ENCODE assay signal across 23 cellular contexts in genomic region chr11:68369756-68370155, GRCh38. TPM values are rescaled to one million over a fixed set of nuclear protein-coding genes. Genes with fewer than 3 reads are reported as not detected.
DNase-seq lines count a peak whose midpoint lies in the region; ATAC-seq and TF ChIP-seq lines count a peak whose summit lies in the region.
"Had no signal": no experiment of that assay in that cellular context is flagged by ENCODE, and none has a peak within 500 bp of the region (broad histone marks: within the 10 kb centered on the region; RNA-seq: fewer than 3 reads in every experiment).

No MANE protein-coding gene starts in this region.

- H3K9ac ChIP-seq in trophoblast cell (ENCODE audit: low read length) = no peak overlapping the region

- H3K14ac ChIP-seq in trophoblast cell (ENCODE audit: low read length) = no peak overlapping the region

- intact Hi-C loops in esophagus muscularis mucosa (cut with DNase I) = no loop called here

- peak overlapping the region; percentile 23 for H2BK12ac ChIP-seq in trophoblast cell (ENCODE audit: low read length)

- H2BK5ac ChIP-seq in trophoblast cell (ENCODE audit: low read depth, low read length, poor library complexity) = no peak overlapping the region

- H3K18ac ChIP-seq in trophoblast cell (ENCODE audit: low read length) = peak overlapping the region; percentile 30

- no peak overlapping the region for H4K12ac ChIP-seq in trophoblast cell (ENCODE audit: low read depth, low read length)

- H2BK120ac ChIP-seq in trophoblast cell (ENCODE audit: insufficient read depth, low read length, poor library complexity) = no peak overlapping the region

- H3K4me3 ChIP-seq in esophagus muscularis mucosa = no peak overlapping the region
- H3K4me3 ChIP-seq in trophoblast cell (ENCODE audit: low read depth, low read length) = no peak overlapping the region
- no peak overlapping the region for H3K4me3 ChIP-seq in upper lobe of left lung
- H3K4me3 ChIP-seq: right lobe of liver, SJSA1 had no signal

- peaks cover 2% of the 10 kb centered on the region for H3K79me1 ChIP-seq in trophoblast cell (ENCODE audit: low read length)

- H3K4me1 ChIP-seq in esophagus muscularis mucosa (peaks cover 54 to 59% (median 57%) of the 10 kb centered on the region in 4 donors), trophoblast cell (ENCODE audit: control insufficient read depth in 1 of 2, insufficient read depth in 2 of 2, low read length in 2 of 2) (peaks cover 29 to 38% of the 10 kb centered on the region in 2 experiments), upper lobe of left lung (peaks cover 35 to 43% (median 38%) of the 10 kb centered on the region in 4 donors)

- no peak for TF ChIP-seq EP300 in esophagus muscularis mucosa (IDR thresholded peaks at IDR 0.05)
- no peak for TF ChIP-seq EP300 in upper lobe of left lung (IDR thresholded peaks at IDR 0.05)

- peak overlapping the region; percentile 73 for H2AK5ac ChIP-seq in trophoblast cell (ENCODE audit: low read length)

- H3K23ac ChIP-seq in trophoblast cell (ENCODE audit: low read length) = no peak overlapping the region

- no peak for TF ChIP-seq CTCF in esophagus muscularis mucosa (IDR thresholded peaks at IDR 0.05)
- no peak for TF ChIP-seq CTCF in upper lobe of left lung (IDR thresholded peaks at IDR 0.05)

- 87% methylated on average over 6 of the region's 8 CpGs for WGBS in esophagus muscularis mucosa
- no CpG with 5 or more reads among the region's 8 CpGs for WGBS in trophoblast cell (ENCODE audit: extremely low coverage, insufficient coverage, insufficient read length)
- WGBS in upper lobe of left lung, 2 donors = 95% methylated on average over 8 of the region's 8 CpGs; no CpG with 5 or more reads in 1 of the 2 donors

- DNase-seq in DMS53 (lab: John Stamatoyannopoulos, UW) = peak; percentile 49
- no peak for DNase-seq in DMS53 treated with DMSO at 0.1 percent for 48 hours (lab: John Stamatoyannopoulos, UW; ENCODE audit: unreplicated experiment)
- no peak for DNase-seq in esophagus muscularis mucosa (ENCODE audit: extremely low spot score)
- no peak for DNase-seq in trophoblast cell
- DNase-seq in upper lobe of left lung = no peak
- no peak for DNase-seq in activated T-cell treated with anti-CD3 and anti-CD28 coated beads for 4 hours
- DNase-seq in T-helper 1 cell = no peak
- DNase-seq: activated CD4-positive, alpha-beta T cell treated with anti-CD3 and anti-CD28 coated beads, Interleukin-2, amount 10 ng/mL, durations not matched to agents 7 days and 5 days; activated naive CD4-positive, alpha-beta T cell treated with Interleukin-2 at 50 U/mL for 16 hours; dermis blood vessel endothelial cell; DMS153; GOT3; MV-4-11; NCI-H1930; NCI-H510A treated with DMSO at 0.1 percent for 48 hours; OCI-M1; right lobe of liver; stimulated activated CD4-positive, alpha-beta T cell treated with anti-CD3 and anti-CD28 coated beads, Interleukin-2, amount 100 ng/mL, for 24 hours had no signal

- no peak for TF ChIP-seq POLR2A in esophagus muscularis mucosa (IDR thresholded peaks at IDR 0.05; ENCODE audit: low read depth)
- TF ChIP-seq POLR2A in upper lobe of left lung (IDR thresholded peaks at IDR 0.05) = no peak
- TF ChIP-seq POLR2A in GM18505 (IDR thresholded peaks at IDR 0.05; ENCODE audit: borderline replicate concordance, extremely low read depth, insufficient read depth, insufficient read length) = no peak

- H3K27ac ChIP-seq in esophagus muscularis mucosa (replicated peaks in 1 of 4) = peak overlapping the region; percentile 82 to 91 (median 90)
- H3K27ac ChIP-seq in trophoblast cell (ENCODE audit: low read depth, low read length) = peak overlapping the region; percentile 2
- peak overlapping the region in 3 of 4 donors; percentile 49 to 81 (median 69) for H3K27ac ChIP-seq in upper lobe of left lung
- H3K27ac ChIP-seq: 22Rv1, C4-2B, epithelial cell of prostate, right lobe of liver, SJSA1 had no signal

- no peak overlapping the region for H2AFZ ChIP-seq in trophoblast cell (ENCODE audit: insufficient read depth, low read length, poor library complexity)

- H4K91ac ChIP-seq in trophoblast cell (ENCODE audit: low read depth, low read length) = no peak overlapping the region

- H3K9me3 ChIP-seq in esophagus muscularis mucosa (no peaks in the 10 kb centered on the region), trophoblast cell (ENCODE audit: insufficient read depth, low read depth, low read length) (peaks cover 4% of the 10 kb centered on the region), upper lobe of left lung (no peaks in the 10 kb centered on the region)
- H3K9me3 ChIP-seq: right lobe of liver, SJSA1 had no signal

- H3K27me3 ChIP-seq in esophagus muscularis mucosa (no peaks in the 10 kb centered on the region), trophoblast cell (ENCODE audit: insufficient read depth, low read length) (no peaks in the 10 kb centered on the region), upper lobe of left lung (no peaks in the 10 kb centered on the region)
- H3K27me3 ChIP-seq: right lobe of liver, SJSA1 had no signal

- no peak overlapping the region for H3K4ac ChIP-seq in trophoblast cell (ENCODE audit: low read depth, low read length)

- H4K8ac ChIP-seq in trophoblast cell (ENCODE audit: low read depth, low read length) = no peak overlapping the region

- ATAC-seq in upper lobe of left lung (ENCODE audit: low FRiP score in 2 of 2) (no peak), GM18505 (IDR thresholded peaks at IDR 0.05; ENCODE audit: unreplicated experiment) (no peak)
- ATAC-seq: right lobe of liver had no signal

- H3K79me2 ChIP-seq in trophoblast cell (ENCODE audit: control insufficient read depth, insufficient read depth, low read length, poor library complexity) = no peaks in the 10 kb centered on the region

- H3K36me3 ChIP-seq in esophagus muscularis mucosa (peaks cover 10 to 36% (median 29%) of the 10 kb centered on the region in 4 donors), trophoblast cell (ENCODE audit: control insufficient read depth in 1 of 2, insufficient read depth in 2 of 2, low read length in 2 of 2) (peaks cover 3 to 4% of the 10 kb centered on the region in 2 experiments), upper lobe of left lung (peaks cover 0 to 24% (median 6%) of the 10 kb centered on the region in 4 donors)

- no peak overlapping the region for H3K4me2 ChIP-seq in trophoblast cell (ENCODE audit: low read length)

RNA-seq across cellular contexts. Expression of gene LRP5, which starts 57.4 kb away (rescaled TPM):
- total RNA-seq in esophagus muscularis mucosa = 10 to 100 TPM; 34.0 to 78.4 (median 56.2) TPM
- polyA plus RNA-seq in trophoblast cell (2013) = 16.1 and 17.7 TPM in 2 replicates
- 10 to 100 TPM; 51.5 to 79.4 (median 67.6) TPM for total RNA-seq in upper lobe of left lung

Comparison
In these comparisons a context has a peak if more than half of its experiments do, and no peak if none do; other contexts are left out.
1. H3K27ac ChIP-seq: peak in every context shown above with its lines; median percentile 90 in esophagus muscularis mucosa; 69 in upper lobe of left lung; 2 in trophoblast cell.